Comparison of ENCODE assay signal across 2 cellular contexts in the genomic region with DNA sequence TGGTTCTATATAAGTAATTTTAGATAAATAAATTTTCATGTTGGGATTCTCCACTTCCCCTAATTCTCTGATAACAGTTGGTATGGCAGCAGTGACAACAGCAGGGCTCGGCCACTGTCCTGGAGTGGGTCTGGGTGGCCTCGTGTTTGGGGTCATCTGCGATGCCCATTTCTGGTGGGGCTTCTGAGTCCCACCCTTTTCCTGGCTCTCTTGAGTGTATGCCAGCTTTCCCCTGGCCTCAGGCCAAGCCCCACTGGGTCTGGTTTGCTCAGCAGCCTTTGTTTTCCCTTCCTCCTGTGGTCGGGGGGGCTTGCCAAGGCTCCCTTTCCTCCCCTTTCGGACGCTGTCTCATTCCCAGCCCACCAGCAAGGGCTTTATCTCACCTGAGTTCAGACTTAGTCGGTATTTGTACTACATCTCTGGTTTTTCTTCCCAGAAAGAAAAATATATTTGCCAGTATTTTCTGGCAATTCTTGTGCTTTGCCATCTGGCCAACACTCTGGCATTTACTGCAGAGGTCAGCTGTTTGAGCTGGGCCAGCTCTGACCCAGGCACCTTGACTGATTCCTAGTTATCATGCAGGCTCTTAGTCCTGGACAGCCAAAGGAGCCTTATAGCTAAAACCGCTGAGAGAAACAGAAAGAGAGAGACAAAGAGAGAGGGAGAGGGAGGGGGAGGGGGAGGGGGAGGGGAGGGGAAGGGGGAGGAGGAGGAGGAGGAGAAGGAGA.
TF ChIP-seq lines count a peak whose summit lies in the region.

No MANE protein-coding gene starts in this region.

TF ChIP-seq in A549, 52 proteins besides CTCF, POLR2A, EP300 and RAD21:
- TF ChIP-seq NPAS2 (CRISPR knock-in tag; IDR thresholded peaks at IDR 0.05; ENCODE audit: borderline replicate concordance) (no peak), MAFK (IDR thresholded peaks at IDR 0.05; ENCODE audit: partially characterized antibody) (peak; percentile 4)

TF ChIP-seq in endothelial cell of umbilical vein, 7 proteins besides CTCF, POLR2A, EP300 and RAD21:
- TF ChIP-seq JUN (IDR thresholded peaks at IDR 0.05; ENCODE audit: borderline replicate concordance, insufficient read depth, insufficient read length, low read depth) (no peak), MYC (IDR thresholded peaks at IDR 0.05; ENCODE audit: low read depth, low read length) (no peak), GATA2 (IDR thresholded peaks at IDR 0.05; ENCODE audit: insufficient read depth, insufficient read length, low read depth, low read length) (no peak), MAX (IDR thresholded peaks at IDR 0.05; ENCODE audit: insufficient read depth, insufficient read length) (no peak), POLR2AphosphoS5 (IDR thresholded peaks at IDR 0.05; ENCODE audit: insufficient read depth, low read depth, low read length) (no peak), EZH2 (IDR thresholded peaks at IDR 0.05; ENCODE audit: borderline replicate concordance, low read depth, low read length, severe bottlenecking) (no peak), FOS (IDR thresholded peaks at IDR 0.05; ENCODE audit: borderline replicate concordance, insufficient read depth, low read length) (no peak)
TF ChIP-seq in endothelial cell of umbilical vein: peak in this region for 0.
